ENCODE assay signal across 8 cellular contexts in the genomic region with DNA sequence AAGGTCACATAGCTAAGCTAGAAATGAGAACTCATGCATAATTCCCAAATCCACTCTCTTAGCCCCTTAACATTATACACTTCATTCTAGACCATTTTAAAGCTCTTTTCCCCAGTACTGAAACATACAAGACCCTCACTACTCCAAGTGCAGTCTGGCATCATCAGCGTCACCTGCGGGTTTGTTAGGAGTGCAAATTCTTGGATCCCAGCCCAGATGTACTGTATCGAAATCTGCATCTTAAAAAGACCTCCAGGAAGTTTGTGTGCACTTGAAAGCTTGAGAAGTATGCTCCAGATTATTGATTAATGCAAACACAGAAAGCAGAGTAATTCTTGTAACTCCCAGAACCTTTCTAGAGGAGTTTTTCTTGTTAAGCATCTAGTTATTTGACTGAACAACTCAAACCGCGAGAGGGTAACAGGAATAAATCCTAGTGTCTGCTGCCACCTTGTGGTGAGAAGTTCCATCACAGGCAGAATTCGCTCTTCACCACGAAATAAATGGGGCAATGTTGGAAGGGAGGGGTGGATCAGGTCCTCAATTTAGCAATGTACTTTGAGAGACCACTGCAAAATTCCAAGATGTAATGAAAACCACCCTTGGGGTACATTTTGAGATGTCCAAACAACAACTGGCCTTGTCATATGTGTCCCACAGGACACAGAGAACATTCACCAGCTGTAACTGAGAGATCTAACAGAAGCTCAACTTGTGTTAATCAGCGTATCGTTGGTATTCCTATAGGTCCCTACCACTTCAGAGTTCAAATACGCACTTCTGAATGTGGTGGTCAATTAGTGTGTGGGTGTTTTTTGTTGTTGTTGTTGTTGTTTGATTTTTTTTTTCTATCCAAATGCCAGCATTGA. TPM values are rescaled to one million over a fixed set of nuclear protein-coding genes. Genes with fewer than 3 reads are reported as not detected.
DNase-seq lines count a peak whose midpoint lies in the region; ATAC-seq and TF ChIP-seq lines count a peak whose summit lies in the region.

No MANE protein-coding gene starts in this region.

- TF ChIP-seq CTCF in dorsolateral prefrontal cortex (IDR thresholded peaks at IDR 0.05 in 54 of 56, conservative IDR thresholded peaks at IDR 0.05 in 2 of 56; ENCODE audit: low read depth in 1 of 56, partially characterized antibody in 56 of 56): peak; percentile 85 to 98 (median 94)

- no peaks in the 10 kb centered on the region for H3K36me3 Mint-ChIP-seq in activated CD4-positive, alpha-beta T cell treated with anti-CD3 and anti-CD28 coated beads, Interleukin-2, amount 10 ng/mL, durations not matched to agents 7 days and 5 days (ENCODE audit: low read depth)

- no peaks in the 10 kb centered on the region for H3K27me3 ChIP-seq in dorsolateral prefrontal cortex

- H3K27me3 Mint-ChIP-seq in activated CD4-positive, alpha-beta T cell treated with anti-CD3 and anti-CD28 coated beads, Interleukin-2, amount 10 ng/mL, durations not matched to agents 7 days and 5 days: no peaks in the 10 kb centered on the region

- intact Hi-C loops in dorsolateral prefrontal cortex (cut with DNase I): loop anchor here (2.0 kb wide), 2 partner anchors 468 to 470 kb away; no protein-coding TSS in a partner anchor

- ATAC-seq in HG03045 (IDR thresholded peaks at IDR 0.05; ENCODE audit: unreplicated experiment): peak; percentile 47

- H3K4me3 ChIP-seq in dorsolateral prefrontal cortex: no peak overlapping the region

- no peaks in the 10 kb centered on the region for H3K9me3 Mint-ChIP-seq in activated CD4-positive, alpha-beta T cell treated with anti-CD3 and anti-CD28 coated beads, Interleukin-2, amount 10 ng/mL, durations not matched to agents 7 days and 5 days

- no peak overlapping the region for H3K4me3 Mint-ChIP-seq in activated CD4-positive, alpha-beta T cell treated with anti-CD3 and anti-CD28 coated beads, Interleukin-2, amount 10 ng/mL, durations not matched to agents 7 days and 5 days

- no peak overlapping the region for H3K27ac Mint-ChIP-seq in activated CD4-positive, alpha-beta T cell treated with anti-CD3 and anti-CD28 coated beads, Interleukin-2, amount 10 ng/mL, durations not matched to agents 7 days and 5 days

- no peaks in the 10 kb centered on the region for H3K4me1 Mint-ChIP-seq in activated CD4-positive, alpha-beta T cell treated with anti-CD3 and anti-CD28 coated beads, Interleukin-2, amount 10 ng/mL, durations not matched to agents 7 days and 5 days

- CTCF ChIA-PET in activated CD4-positive, alpha-beta T cell treated with anti-CD3 and anti-CD28 coated beads, Interleukin-2, amount 10 ng/mL, durations not matched to agents 7 days and 5 days (lab: Charles Lee): interaction anchor here (0.6 to 0.8 kb wide), 2 partner anchors 117 to 128 kb away, joined by 3 read pairs; no protein-coding TSS in a partner anchor

- POLR2A ChIA-PET in activated CD4-positive, alpha-beta T cell treated with anti-CD3 and anti-CD28 coated beads, Interleukin-2, amount 10 ng/mL, durations not matched to agents 7 days and 5 days (lab: Charles Lee): interaction anchor here (0.6 kb wide), 1 partner anchor 479 kb away, joined by 3 read pairs; no protein-coding TSS in a partner anchor

- peak; percentile 1 for DNase-seq in NK-92 treated with Interleukin-12 subunit alpha and Interleukin-12 subunit beta, amount 100 ng/mL, for 24 hours (lab: John Stamatoyannopoulos, UW)
- DNase-seq in NK-92 (lab: John Stamatoyannopoulos, UW; ENCODE audit: unreplicated experiment) (no peak), NCI-H2227 (lab: John Stamatoyannopoulos, UW; ENCODE audit: unreplicated experiment) (peak; percentile 68), dorsolateral prefrontal cortex (peak in 9 of 10 donors; percentile 31 to 74 (median 63)), medulla oblongata (ENCODE audit: extremely low spot score) (peak; percentile 86)
- peak; percentile 71 for DNase-seq in activated CD4-positive, alpha-beta T cell treated with anti-CD3 and anti-CD28 coated beads, Interleukin-2, amount 10 ng/mL, durations not matched to agents 7 days and 5 days
- peak; percentile 11 to 38 for DNase-seq in stimulated activated CD8-positive, alpha-beta memory T cell treated with anti-CD3 and anti-CD28 coated beads, Interleukin-4, amount 100 ng/mL, for 1 hour (ENCODE audit: low read depth in 2 of 2, low spot score in 1 of 2)

- no peak overlapping the region for H3K27ac ChIP-seq in dorsolateral prefrontal cortex

RNA-seq across cellular contexts. Expression of gene C3orf49, which starts 0.6 kb away (rescaled TPM):
- total RNA-seq in activated CD4-positive, alpha-beta T cell treated with anti-CD3 and anti-CD28 coated beads, Interleukin-2, amount 10 ng/mL, durations not matched to agents 7 days and 5 days: not detected
- total RNA-seq in dorsolateral prefrontal cortex: not detected

RNA-seq across cellular contexts. Expression of gene THOC7, which starts 45.1 kb away (rescaled TPM):
- total RNA-seq in activated CD4-positive, alpha-beta T cell treated with anti-CD3 and anti-CD28 coated beads, Interleukin-2, amount 10 ng/mL, durations not matched to agents 7 days and 5 days: 10 to 100 TPM; 62.2 to 68.8 TPM
- total RNA-seq in dorsolateral prefrontal cortex: 10 to 100 TPM; 40.8 to 97.3 (median 68.6) TPM

RNA-seq across cellular contexts. Expression of gene ATXN7, which starts 45.2 kb away (rescaled TPM):
- total RNA-seq in activated CD4-positive, alpha-beta T cell treated with anti-CD3 and anti-CD28 coated beads, Interleukin-2, amount 10 ng/mL, durations not matched to agents 7 days and 5 days: 10 to 100 TPM; 70.0 to 95.0 TPM
- total RNA-seq in dorsolateral prefrontal cortex: 10 to 100 TPM; 31.6 to 64.8 (median 43.4) TPM
